35 cellular contexts compared by ENCODE assay signal in the genomic region with DNA sequence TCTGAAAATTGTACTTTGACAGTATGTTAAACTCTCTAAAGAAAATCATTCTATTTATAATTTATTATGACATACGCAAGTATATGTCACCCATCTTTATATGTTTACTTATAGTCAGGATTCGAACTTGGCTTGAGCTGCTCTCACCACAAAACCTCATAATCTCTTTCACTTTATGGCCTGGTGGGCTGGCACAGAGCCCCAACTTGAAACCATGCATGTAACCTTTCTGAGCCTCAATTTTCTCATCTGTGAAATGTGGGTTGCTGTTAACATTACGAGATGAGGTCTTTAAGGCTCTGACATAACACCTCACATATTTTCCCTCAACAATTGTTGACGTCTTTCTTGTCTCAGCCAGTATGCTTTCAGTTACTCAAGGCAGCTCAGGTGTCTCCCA.
"Had no signal": no experiment of that assay in that cellular context is flagged by ENCODE, and none has a peak within 500 bp of the region (broad histone marks: within the 10 kb centered on the region; RNA-seq: fewer than 3 reads in every experiment).

No MANE protein-coding gene starts in this region.

- H3K4me3 ChIP-seq: cardiac muscle cell, colonic mucosa had no signal

- H3K4me1 ChIP-seq: ascending aorta, colonic mucosa had no signal

- H3K9me3 ChIP-seq: colonic mucosa had no signal

- H3K27me3 ChIP-seq: ascending aorta, cardiac muscle cell, colonic mucosa had no signal

- DNase-seq: activated CD4-positive, alpha-beta memory T cell treated with anti-CD3 and anti-CD28 coated beads, Interleukin-2, amount 10 ng/mL, durations not matched to agents 7 days and 5 days; activated CD4-positive, alpha-beta T cell treated with anti-CD3 and anti-CD28 coated beads for 1 hour; activated CD4-positive, alpha-beta T cell treated with anti-CD3 and anti-CD28 coated beads for 36 hours; activated CD4-positive, alpha-beta T cell treated with anti-CD3 and anti-CD28 coated beads for 48 hours; activated CD4-positive, alpha-beta T cell treated with anti-CD3 and anti-CD28 coated beads, Interleukin-2, amount 10 ng/mL, durations not matched to agents 7 days and 5 days; activated CD4-positive, alpha-beta T cell treated with anti-CD3 and anti-CD28 coated beads, Interleukin-2, amount 50 U/mL, for 48 hours; activated CD4-positive, CD25-positive, alpha-beta regulatory T cell; activated CD8-positive, alpha-beta memory T cell treated with anti-CD3 and anti-CD28 coated beads for 24 hours; activated CD8-positive, alpha-beta memory T cell treated with anti-CD3 and anti-CD28 coated beads, Interleukin-2, amount 10 ng/mL, durations not matched to agents 7 days and 5 days; activated CD8-positive, alpha-beta T cell treated with anti-CD3 and anti-CD28 coated beads, Interleukin-2, amount 10 ng/mL, durations not matched to agents 7 days and 5 days; activated effector memory CD4-positive, alpha-beta T cell treated with anti-CD3 and anti-CD28 coated beads, Interleukin-2, amount 50 U/mL, for 16 hours; activated gamma-delta T cell treated with Interleukin-2 at 50 U/mL for 16 hours; activated naive CD4-positive, alpha-beta T cell; activated naive CD4-positive, alpha-beta T cell treated with anti-CD3 and anti-CD28 coated beads for 36 hours; activated naive CD4-positive, alpha-beta T cell treated with anti-CD3 and anti-CD28 coated beads, Interleukin-2, amount 50 U/mL, for 16 hours; activated naive CD8-positive, alpha-beta T cell treated with anti-CD3 and anti-CD28 coated beads for 36 hours; activated T-cell treated with anti-CD3 and anti-CD28 coated beads for 4 hours; activated T-cell treated with anti-CD3 and anti-CD28 coated beads, Interleukin-2, amount 50 U/mL, for 1 hour; activated T-cell treated with anti-CD3 and anti-CD28 coated beads, Interleukin-2, amount 50 U/mL, for 4 hours; activated T-cell treated with anti-CD3 and anti-CD28 coated beads, Interleukin-2, amount 50 U/mL, for 72 hours; amygdala; anterior cingulate cortex; caudate nucleus; cerebellar nuclear complex; colonic mucosa; T-helper 2 cell; T-helper 9 cell; WERI-Rb-1 had no signal

- FAIRE-seq: bronchial epithelial cell had no signal

- ATAC-seq: activated CD4-positive, alpha-beta T cell treated with anti-CD3 and anti-CD28 coated beads for 36 hours; activated CD4-positive, CD25-positive, alpha-beta regulatory T cell treated with anti-CD3 and anti-CD28 coated beads, Interleukin-2, amount 50 U/mL, for 24 hours; activated CD8-positive, alpha-beta memory T cell treated with anti-CD3 and anti-CD28 coated beads, Interleukin-2, amount 10 ng/mL, durations not matched to agents 7 days and 5 days; activated CD8-positive, alpha-beta T cell treated with anti-CD3 and anti-CD28 coated beads, Interleukin-2, amount 10 ng/mL, durations not matched to agents 7 days and 5 days; activated naive CD4-positive, alpha-beta T cell treated with anti-CD3 and anti-CD28 coated beads, Interleukin-2, amount 50 U/mL, for 72 hours; activated T-cell treated with anti-CD3 and anti-CD28 coated beads, Interleukin-2, amount 50 U/mL, for 4 hours; activated T-cell treated with anti-CD3 and anti-CD28 coated beads, Interleukin-2, amount 50 U/mL, for 72 hours; activated T-helper 17 cell treated with anti-CD3 and anti-CD28 coated beads, Interleukin-2, amount 50 U/mL, for 72 hours; WTC11 had no signal

- H3K36me3 ChIP-seq: ascending aorta, cardiac muscle cell, colonic mucosa, WERI-Rb-1 had no signal

- H3K27ac ChIP-seq: ascending aorta, cardiac muscle cell, colonic mucosa, WERI-Rb-1 had no signal
